ENCODE assay signal across 16 cellular contexts in the genomic region with DNA sequence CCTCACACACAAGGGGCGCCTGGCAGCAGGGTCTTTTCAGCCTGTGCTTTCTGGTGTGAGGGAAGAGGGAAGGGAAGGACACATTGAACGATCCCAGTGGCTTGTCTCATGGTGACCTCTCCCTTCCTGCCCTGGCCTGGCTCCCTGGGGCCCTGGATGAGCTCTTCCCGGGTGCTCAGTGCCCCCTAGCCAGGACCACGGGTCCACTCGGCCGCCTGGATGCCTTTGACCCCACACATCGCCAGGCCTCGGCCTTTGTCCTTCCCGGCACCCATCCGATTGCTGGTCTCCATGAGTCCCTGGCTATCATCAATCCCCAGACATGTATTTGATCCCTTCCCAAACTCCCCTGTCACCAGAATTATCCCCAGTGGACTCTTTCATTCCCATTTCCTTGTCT. TPM values are rescaled to one million over a fixed set of nuclear protein-coding genes. Genes with fewer than 3 reads are reported as not detected.
DNase-seq lines count a peak whose midpoint lies in the region; ATAC-seq and TF ChIP-seq lines count a peak whose summit lies in the region.
"Had no signal": no experiment of that assay in that cellular context is flagged by ENCODE, and none has a peak within 500 bp of the region (broad histone marks: within the 10 kb centered on the region; RNA-seq: fewer than 3 reads in every experiment).

No MANE protein-coding gene starts in this region.

- no peak for ATAC-seq in activated CD8-positive, alpha-beta memory T cell treated with anti-CD3 and anti-CD28 coated beads, Interleukin-2, amount 10 ng/mL, durations not matched to agents 7 days and 5 days
- ATAC-seq in stimulated activated naive B cell treated with anti-CD40 and anti-IgM and Interleukin-4, amounts not matched to agents 10 μg/mL and 1 μg/mL and 100 μg/mL, for 72 hours (replicated peaks): no peak
- ATAC-seq: GM23338 had no signal

- H3K27me3 ChIP-seq in Caco-2 (replicated peaks; ENCODE audit: control insufficient read depth, insufficient read depth, low read length) (no peaks in the 10 kb centered on the region), neutrophil (no peaks in the 10 kb centered on the region)
- H3K27me3 ChIP-seq: BLaER1 treated with 17β-estradiol and CSF1 and Interleukin-3, amounts not matched to agents 10 nM and 100 nM had no signal

- no peaks in the 10 kb centered on the region for H4K20me1 ChIP-seq in OCI-LY7 (ENCODE audit: insufficient read depth, low read length)
- H4K20me1 ChIP-seq: BLaER1 treated with 17β-estradiol and CSF1 and Interleukin-3, amounts not matched to agents 10 nM and 100 nM had no signal

- BruUV-seq in Caco-2 (replicated peaks; lab: Mats Ljungman, UMichigan) (no TSS peak), OCI-LY7 (replicated peaks; lab: Mats Ljungman, UMichigan) (no TSS peak)

- no peaks in the 10 kb centered on the region for H3K36me3 ChIP-seq in Caco-2 (ENCODE audit: control insufficient read depth, insufficient read depth, low read length)
- no peaks in the 10 kb centered on the region for H3K36me3 ChIP-seq in neutrophil
- no peaks in the 10 kb centered on the region for H3K36me3 ChIP-seq in OCI-LY7 (ENCODE audit: insufficient read depth, low read length)
- H3K36me3 ChIP-seq: BLaER1 treated with 17β-estradiol and CSF1 and Interleukin-3, amounts not matched to agents 10 nM and 100 nM had no signal

- DNase-seq in activated CD8-positive, alpha-beta memory T cell treated with anti-CD3 and anti-CD28 coated beads, Interleukin-2, amount 10 ng/mL, durations not matched to agents 7 days and 5 days: peak; percentile 25
- DNase-seq in activated CD8-positive, alpha-beta memory T cell treated with anti-CD3 and anti-CD28 coated beads, Interleukin-2, amount 50 U/mL, for 4 hours: no peak
- DNase-seq in Caco-2: no peak
- DNase-seq in stimulated activated naive B cell treated with anti-CD40 and anti-IgM and Interleukin-4, amounts not matched to agents 10 μg/mL and 1 μg/mL and 100 μg/mL, for 72 hours: no peak
- no peak for DNase-seq in OCI-LY7 (ENCODE audit: low spot score)
- DNase-seq in retina: no peak
- DNase-seq: 8988T; AML-193; Calu3; CD4-positive, CD25-positive, alpha-beta regulatory T cell; DMS 273 treated with DMSO at 0.1 percent for 48 hours; H9 had no signal

- peak overlapping the region; percentile 88 for H3K27ac ChIP-seq in neutrophil
- H3K27ac ChIP-seq in OCI-LY7 (ENCODE audit: low read depth, low read length, poor library complexity, severe bottlenecking): no peak overlapping the region

- H3K4me1 ChIP-seq in Caco-2 (peaks cover 11% of the 10 kb centered on the region; the same call in 1 of the 2 replicates), neutrophil (ENCODE audit: control insufficient read depth in 1 of 2, insufficient read depth in 1 of 2, low read depth in 1 of 2, low read length in 1 of 2) (peaks cover 58 to 61% of the 10 kb centered on the region in 2 experiments), OCI-LY7 (ENCODE audit: insufficient read depth, low read length, poor library complexity, severe bottlenecking) (peaks cover 10% of the 10 kb centered on the region)

- no peak overlapping the region for H3K4me3 ChIP-seq in Caco-2 (ENCODE audit: low read depth, low read length)
- no peak overlapping the region for H3K4me3 ChIP-seq in neutrophil (ENCODE audit: low read depth in 1 of 2, low read length in 1 of 2)
- no peak overlapping the region for H3K4me3 ChIP-seq in OCI-LY7 (ENCODE audit: low read depth, low read length, poor library complexity, severe bottlenecking)
- H3K4me3 ChIP-seq: BLaER1 treated with 17β-estradiol and CSF1 and Interleukin-3, amounts not matched to agents 10 nM and 100 nM; GM23338 had no signal

- intact Hi-C loops in Caco-2 (cut with micrococcal nuclease; ENCODE audit: unreplicated experiment): no loop called here
- intact Hi-C loops in OCI-LY7 (cut with micrococcal nuclease; ENCODE audit: unreplicated experiment): no loop called here

- H3K9me3 Mint-ChIP-seq in activated CD8-positive, alpha-beta memory T cell treated with anti-CD3 and anti-CD28 coated beads, Interleukin-2, amount 10 ng/mL, durations not matched to agents 7 days and 5 days (ENCODE audit: low read depth): no peaks in the 10 kb centered on the region
- peaks cover 24% of the 10 kb centered on the region for H3K9me3 Mint-ChIP-seq in Caco-2 (ENCODE audit: unreplicated experiment)
- H3K9me3 Mint-ChIP-seq in stimulated activated naive B cell treated with anti-CD40 and anti-IgM and Interleukin-4, amounts not matched to agents 10 μg/mL and 1 μg/mL and 100 μg/mL, for 72 hours: no peaks in the 10 kb centered on the region
- H3K9me3 Mint-ChIP-seq: CD4-positive, CD25-positive, alpha-beta regulatory T cell had no signal

- no peak overlapping the region for H2AFZ ChIP-seq in OCI-LY7 (ENCODE audit: low read length)
- H2AFZ ChIP-seq: GM23338 had no signal

- H3K9me3 ChIP-seq in Caco-2: no peaks in the 10 kb centered on the region
- H3K9me3 ChIP-seq in neutrophil: no peaks in the 10 kb centered on the region
- H3K9me3 ChIP-seq in OCI-LY7 (ENCODE audit: low read length): no peaks in the 10 kb centered on the region

- POLR2A ChIA-PET in Caco-2 (lab: Charles Lee) (no interaction called here), OCI-LY7 (lab: Charles Lee) (no interaction called here)

- peaks cover 27% of the 10 kb centered on the region for H3K27me3 Mint-ChIP-seq in activated CD8-positive, alpha-beta memory T cell treated with anti-CD3 and anti-CD28 coated beads, Interleukin-2, amount 10 ng/mL, durations not matched to agents 7 days and 5 days
- H3K27me3 Mint-ChIP-seq in Caco-2 (ENCODE audit: insufficient read depth, unreplicated experiment): no peaks in the 10 kb centered on the region
- peaks cover 20 to 44% of the 10 kb centered on the region in 2 donors for H3K27me3 Mint-ChIP-seq in stimulated activated naive B cell treated with anti-CD40 and anti-IgM and Interleukin-4, amounts not matched to agents 10 μg/mL and 1 μg/mL and 100 μg/mL, for 72 hours

- H3K4me1 Mint-ChIP-seq in activated CD8-positive, alpha-beta memory T cell treated with anti-CD3 and anti-CD28 coated beads, Interleukin-2, amount 10 ng/mL, durations not matched to agents 7 days and 5 days: peaks cover 14% of the 10 kb centered on the region
- H3K4me1 Mint-ChIP-seq in Caco-2 (ENCODE audit: low read depth, unreplicated experiment): no peaks in the 10 kb centered on the region
- peaks cover 10 to 33% of the 10 kb centered on the region in 2 donors for H3K4me1 Mint-ChIP-seq in stimulated activated naive B cell treated with anti-CD40 and anti-IgM and Interleukin-4, amounts not matched to agents 10 μg/mL and 1 μg/mL and 100 μg/mL, for 72 hours

- H3K9me2 ChIP-seq in OCI-LY7 (ENCODE audit: insufficient read depth, low read length): no peaks in the 10 kb centered on the region

- H3K79me2 ChIP-seq in OCI-LY7 (ENCODE audit: insufficient read depth, low read depth, low read length): no peaks in the 10 kb centered on the region

- CTCF ChIA-PET in activated CD8-positive, alpha-beta memory T cell treated with anti-CD3 and anti-CD28 coated beads, Interleukin-2, amount 10 ng/mL, durations not matched to agents 7 days and 5 days (lab: Charles Lee): interaction anchor here (1.6 to 3.4 kb wide), 2 partner anchors 11 to 63 kb away, joined by 3 to 21 read pairs; no protein-coding TSS in a partner anchor
- CTCF ChIA-PET in Caco-2 (lab: Charles Lee) (interaction anchor here (0.6 kb wide), 1 partner anchor 12 kb away, joined by 7 read pairs; no protein-coding TSS in a partner anchor), OCI-LY7 (lab: Charles Lee; ENCODE audit: unreplicated experiment) (no interaction called here)

- no peak overlapping the region for H3K27ac Mint-ChIP-seq in activated CD8-positive, alpha-beta memory T cell treated with anti-CD3 and anti-CD28 coated beads, Interleukin-2, amount 10 ng/mL, durations not matched to agents 7 days and 5 days
- H3K27ac Mint-ChIP-seq in Caco-2 (ENCODE audit: unreplicated experiment): peak overlapping the region; percentile 37
- peak overlapping the region; percentile 20 for H3K27ac Mint-ChIP-seq in stimulated activated naive B cell treated with anti-CD40 and anti-IgM and Interleukin-4, amounts not matched to agents 10 μg/mL and 1 μg/mL and 100 μg/mL, for 72 hours
- H3K27ac Mint-ChIP-seq: CD4-positive, CD25-positive, alpha-beta regulatory T cell; GM23338; H9 had no signal

- TF ChIP-seq CTCF in Caco-2 (IDR thresholded peaks at IDR 0.05; ENCODE audit: insufficient read depth in 1 of 2, low read depth in 1 of 2, low read length in 1 of 2, severe bottlenecking in 1 of 2, unreplicated experiment in 1 of 2): no peak
- no peak for TF ChIP-seq CTCF in neutrophil (IDR thresholded peaks at IDR 0.05)
- no peak for TF ChIP-seq CTCF in OCI-LY7 (conservative IDR thresholded peaks at IDR 0.05; ENCODE audit: low read length)

- no peaks in the 10 kb centered on the region for H3K36me3 Mint-ChIP-seq in activated CD8-positive, alpha-beta memory T cell treated with anti-CD3 and anti-CD28 coated beads, Interleukin-2, amount 10 ng/mL, durations not matched to agents 7 days and 5 days
- no peaks in the 10 kb centered on the region for H3K36me3 Mint-ChIP-seq in Caco-2 (ENCODE audit: insufficient read depth, unreplicated experiment)
- H3K36me3 Mint-ChIP-seq in stimulated activated naive B cell treated with anti-CD40 and anti-IgM and Interleukin-4, amounts not matched to agents 10 μg/mL and 1 μg/mL and 100 μg/mL, for 72 hours: no peaks in the 10 kb centered on the region

- no peak overlapping the region for H3K4me2 ChIP-seq in OCI-LY7 (ENCODE audit: low read length)
- H3K4me2 ChIP-seq: GM23338 had no signal

- H3K4me3 Mint-ChIP-seq in activated CD8-positive, alpha-beta memory T cell treated with anti-CD3 and anti-CD28 coated beads, Interleukin-2, amount 10 ng/mL, durations not matched to agents 7 days and 5 days: no peak overlapping the region
- no peak overlapping the region for H3K4me3 Mint-ChIP-seq in Caco-2 (ENCODE audit: unreplicated experiment)
- no peak overlapping the region for H3K4me3 Mint-ChIP-seq in stimulated activated naive B cell treated with anti-CD40 and anti-IgM and Interleukin-4, amounts not matched to agents 10 μg/mL and 1 μg/mL and 100 μg/mL, for 72 hours
- H3K4me3 Mint-ChIP-seq: CD4-positive, CD25-positive, alpha-beta regulatory T cell; GM23338; H9 had no signal

RNA-seq across cellular contexts. Expression of a gene that starts 6.0 kb away (rescaled TPM):
- total RNA-seq in activated CD8-positive, alpha-beta memory T cell treated with anti-CD3 and anti-CD28 coated beads, Interleukin-2, amount 10 ng/mL, durations not matched to agents 7 days and 5 days: not detected
- total RNA-seq in Caco-2 (2022) (65.8 and 119 TPM in 2 replicates), OCI-LY7 (2022) (not detected in 2 replicates)
- total RNA-seq in OCI-LY7 (2014; rRNA removed; shearing (Covaris generic)): not detected in 2 replicates
- total RNA-seq: Calu3; CD4-positive, CD25-positive, alpha-beta regulatory T cell had no signal

RNA-seq across cellular contexts. Expression of a gene that starts 29.6 kb away (rescaled TPM):
- total RNA-seq in activated CD8-positive, alpha-beta memory T cell treated with anti-CD3 and anti-CD28 coated beads, Interleukin-2, amount 10 ng/mL, durations not matched to agents 7 days and 5 days: not detected
- total RNA-seq in Caco-2 (2022): 1.2 and 3.4 TPM in 2 replicates
- not detected in 2 replicates for total RNA-seq in OCI-LY7 (2014; rRNA removed; shearing (Covaris generic))
- not detected in 2 replicates for total RNA-seq in OCI-LY7 (2022)
- total RNA-seq: Calu3; CD4-positive, CD25-positive, alpha-beta regulatory T cell; Daoy; GM23338; H9 had no signal

RNA-seq across cellular contexts. Expression of a gene that starts 45.1 kb away (rescaled TPM):
- total RNA-seq in activated CD8-positive, alpha-beta memory T cell treated with anti-CD3 and anti-CD28 coated beads, Interleukin-2, amount 10 ng/mL, durations not matched to agents 7 days and 5 days: not detected
- total RNA-seq in Caco-2 (2022) (9.8 and 26.3 TPM in 2 replicates), OCI-LY7 (2022) (not detected in 2 replicates)
- total RNA-seq in OCI-LY7 (2014; rRNA removed; shearing (Covaris generic)): not detected in 2 replicates
- total RNA-seq: Calu3; CD4-positive, CD25-positive, alpha-beta regulatory T cell; Daoy; GM23338; H9 had no signal

Comparison
In these comparisons a context has a peak if more than half of its experiments do, and no peak if none do; other contexts are left out.
1. RNA of a gene that starts 6.0 kb away (total RNA-seq): 65.8 to 119 TPM in Caco-2; not detected in activated CD8-positive, alpha-beta memory T cell treated with anti-CD3 and anti-CD28 coated beads, Interleukin-2, amount 10 ng/mL, durations not matched to agents 7 days and 5 days and not detected in OCI-LY7; every median in the first group is over 10 times any median in the second.